ENCODE assay signal across 20 cellular contexts in genomic region chr16:51708861-51709260, GRCh38.
"Had no signal": no experiment of that assay in that cellular context is flagged by ENCODE, and none has a peak within 500 bp of the region (broad histone marks: within the 10 kb centered on the region; RNA-seq: fewer than 3 reads in every experiment).

No MANE protein-coding gene starts in this region.

- H3K27ac ChIP-seq: SJSA1, SK-N-MC had no signal

- H3K4me1 ChIP-seq: SJSA1 had no signal

- H3K9me3 ChIP-seq: SJSA1 had no signal

- H3K4me3 ChIP-seq: MG63, SJSA1, SK-N-MC had no signal

- H3K36me3 ChIP-seq: MG63, SJSA1 had no signal

- ATAC-seq: Panc1, PC-3, Right ventricle myocardium inferior had no signal

- H3K27me3 ChIP-seq: MG63, SJSA1 had no signal

- DNase-seq: KBM-7, MG63, NCI-H1092 treated with DMSO at 0.1 percent for 48 hours, NCI-H1436, NCI-H187, NCI-H2029, NCI-H2081 treated with DMSO at 0.1 percent for 48 hours, NCI-H2171, NCI-H226, NCI-H446, NCI-H510A, NCI-H524 treated with DMSO at 0.1 percent for 48 hours, NCI-H69, NCI-H774, PC-3, SIG-M5 had no signal
